In genomic region chr16:77955127-77955526, GRCh38 we compare ENCODE assay signal across 1 cellular context.
TF ChIP-seq lines count a peak whose summit lies in the region.

No MANE protein-coding gene starts in this region.

TF ChIP-seq in H1, 55 proteins besides CTCF, POLR2A, EP300 and RAD21 (continued from another document):
- TF ChIP-seq CBX8 (IDR thresholded peaks at IDR 0.05; ENCODE audit: borderline replicate concordance, low read depth, low read length) (no peak), SIRT6 (IDR thresholded peaks at IDR 0.05; ENCODE audit: low read length) (no peak), RFX5 (IDR thresholded peaks at IDR 0.05; ENCODE audit: borderline replicate concordance, low read depth, low read length) (no peak), CBX5 (IDR thresholded peaks at IDR 0.05; ENCODE audit: low read depth, low read length) (no peak), CHD2 (IDR thresholded peaks at IDR 0.05; ENCODE audit: low read length) (no peak), ZNF274 (IDR thresholded peaks at IDR 0.05; ENCODE audit: borderline replicate concordance, extremely low read depth, low read length) (no peak), MAX (IDR thresholded peaks at IDR 0.05) (no peak), TBP (IDR thresholded peaks at IDR 0.05; ENCODE audit: low read depth, low read length) (no peak), CHD1 (IDR thresholded peaks at IDR 0.05; ENCODE audit: low read depth, low read length) (no peak), TCF12 (IDR thresholded peaks at IDR 0.05; ENCODE audit: low read depth, low read length) (no peak), RBBP5 (IDR thresholded peaks at IDR 0.05; ENCODE audit: borderline replicate concordance, low read depth, low read length) (no peak), CEBPB (IDR thresholded peaks at IDR 0.05; ENCODE audit: low read depth, low read length) (no peak), SRF (IDR thresholded peaks at IDR 0.05; ENCODE audit: low read depth, low read length) (no peak), KDM4A (IDR thresholded peaks at IDR 0.05; ENCODE audit: low read depth, low read length, severe bottlenecking) (no peak), TEAD4 (IDR thresholded peaks at IDR 0.05; ENCODE audit: low read depth, low read length) (no peak)
- TF ChIP-seq, protein P1, sequence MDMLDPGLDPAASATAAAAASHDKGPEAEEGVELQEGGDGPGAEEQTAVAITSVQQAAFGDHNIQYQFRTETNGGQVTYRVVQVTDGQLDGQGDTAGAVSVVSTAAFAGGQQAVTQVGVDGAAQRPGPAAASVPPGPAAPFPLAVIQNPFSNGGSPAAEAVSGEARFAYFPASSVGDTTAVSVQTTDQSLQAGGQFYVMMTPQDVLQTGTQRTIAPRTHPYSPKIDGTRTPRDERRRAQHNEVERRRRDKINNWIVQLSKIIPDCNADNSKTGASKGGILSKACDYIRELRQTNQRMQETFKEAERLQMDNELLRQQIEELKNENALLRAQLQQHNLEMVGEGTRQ (IDR thresholded peaks at IDR 0.05; ENCODE audit: low read length): no peak
